Comparison of ENCODE assay signal across 14 cellular contexts in the genomic region with DNA sequence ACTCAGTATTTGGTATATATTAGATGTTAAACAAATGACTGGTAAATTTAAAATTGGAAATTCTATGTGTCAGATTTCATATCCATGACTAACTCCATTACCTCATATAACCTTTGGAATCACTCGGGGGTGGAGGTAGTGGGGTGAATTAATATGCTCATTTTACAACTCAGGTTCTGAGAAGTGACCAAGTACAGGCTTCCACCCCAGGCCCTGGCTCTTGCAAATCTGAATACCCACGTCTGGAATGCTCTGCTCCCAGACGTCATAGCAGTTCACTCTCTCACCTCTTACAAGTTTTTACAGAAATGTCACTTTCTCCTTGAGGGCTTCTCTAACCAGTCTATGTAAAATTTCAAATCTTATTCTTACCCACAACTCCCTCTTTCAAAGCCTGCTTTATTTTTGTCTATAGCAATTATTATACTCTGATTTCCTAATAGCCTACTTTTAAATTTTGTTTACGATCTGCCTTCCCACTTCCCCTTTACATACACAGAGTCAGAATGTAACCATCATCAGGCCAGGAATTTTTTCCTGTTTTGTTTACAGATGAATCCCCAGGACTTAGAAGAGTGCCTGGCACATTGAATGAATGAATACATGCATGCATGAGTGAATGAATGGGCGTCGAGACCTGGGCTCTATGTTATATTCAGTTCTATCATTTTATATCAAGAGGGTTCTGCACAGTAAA.
DNase-seq lines count a peak whose midpoint lies in the region; ATAC-seq and TF ChIP-seq lines count a peak whose summit lies in the region.
"Had no signal": no experiment of that assay in that cellular context is flagged by ENCODE, and none has a peak within 500 bp of the region (broad histone marks: within the 10 kb centered on the region; RNA-seq: fewer than 3 reads in every experiment).

No MANE protein-coding gene starts in this region.

- intact Hi-C loops in activated T-helper 1 cell treated with anti-CD3 and anti-CD28 coated beads, Interleukin-12 subunit alpha, Interleukin-12 subunit beta, Interleukin-2, Interleukin-4 antibody, amounts not matched to agents 30 ng/mL and 10 ng/mL and 1 ng/mL, durations not matched to agents 14 hours and 24 hours and 36 hours (cut with micrococcal nuclease): no loop called here

- H3K4me1 Mint-ChIP-seq in activated T-helper 1 cell treated with anti-CD3 and anti-CD28 coated beads, Interleukin-12 subunit alpha, Interleukin-12 subunit beta, Interleukin-2, Interleukin-4 antibody, amounts not matched to agents 30 ng/mL and 10 ng/mL and 1 ng/mL, durations not matched to agents 14 hours and 24 hours and 36 hours (ENCODE audit: low read depth): peaks cover 32% of the 10 kb centered on the region
- H3K4me1 Mint-ChIP-seq: IgD-negative memory B cell had no signal

- DNase-seq in GM03348 (ENCODE audit: low spot score): peak; percentile 78
- peak; percentile 56 for DNase-seq in NCI-H460 (ENCODE audit: extremely low read depth, low read depth)
- DNase-seq in epithelial cell of esophagus (ENCODE audit: low read depth): peak; percentile 98
- DNase-seq in omental fat pad (ENCODE audit: low spot score): no peak
- DNase-seq in activated T-helper 1 cell treated with anti-CD3 and anti-CD28 coated beads, Interleukin-12 subunit alpha, Interleukin-12 subunit beta, Interleukin-2, Interleukin-4 antibody, amounts not matched to agents 30 ng/mL and 10 ng/mL and 1 ng/mL, durations not matched to agents 14 hours and 24 hours and 36 hours (ENCODE audit: low spot score): no peak
- DNase-seq in activated gamma-delta T cell (lab: John Stamatoyannopoulos, UW): no peak
- DNase-seq in activated gamma-delta T cell treated with Interleukin-2 at 50 U/mL for 16 hours: no peak
- no peak for DNase-seq in SHP77 (lab: John Stamatoyannopoulos, UW)
- DNase-seq: activated CD4-positive, alpha-beta T cell treated with anti-CD3 and anti-CD28 coated beads for 1 hour; activated effector memory CD4-positive, alpha-beta T cell treated with Interleukin-2 at 50 U/mL for 16 hours; NCI-H187 treated with DMSO at 0.1 percent for 48 hours; stimulated activated CD4-positive, alpha-beta T cell treated with anti-CD3 and anti-CD28 coated beads, Interleukin-4, amount 100 ng/mL, for 1 hour had no signal

- no peaks in the 10 kb centered on the region for H3K36me3 Mint-ChIP-seq in activated T-helper 1 cell treated with anti-CD3 and anti-CD28 coated beads, Interleukin-12 subunit alpha, Interleukin-12 subunit beta, Interleukin-2, Interleukin-4 antibody, amounts not matched to agents 30 ng/mL and 10 ng/mL and 1 ng/mL, durations not matched to agents 14 hours and 24 hours and 36 hours (ENCODE audit: low read depth)
- H3K36me3 Mint-ChIP-seq: IgD-negative memory B cell had no signal

- H3K27ac Mint-ChIP-seq in activated T-helper 1 cell treated with anti-CD3 and anti-CD28 coated beads, Interleukin-12 subunit alpha, Interleukin-12 subunit beta, Interleukin-2, Interleukin-4 antibody, amounts not matched to agents 30 ng/mL and 10 ng/mL and 1 ng/mL, durations not matched to agents 14 hours and 24 hours and 36 hours: no peak overlapping the region
- H3K27ac Mint-ChIP-seq: IgD-negative memory B cell had no signal

- no peak overlapping the region for H3K4me3 ChIP-seq in epithelial cell of esophagus (ENCODE audit: low read length)
- H3K4me3 ChIP-seq: Peyer's patch had no signal

- ATAC-seq in omental fat pad (ENCODE audit: low FRiP score): peak; percentile 89

- TF ChIP-seq CTCF in epithelial cell of esophagus (IDR thresholded peaks at IDR 0.05; ENCODE audit: insufficient read depth, low read depth, low read length, missing control alignments) (no peak), omental fat pad (IDR thresholded peaks at IDR 0.05) (no peak)

- peaks cover 4% of the 10 kb centered on the region for H3K27me3 Mint-ChIP-seq in activated T-helper 1 cell treated with anti-CD3 and anti-CD28 coated beads, Interleukin-12 subunit alpha, Interleukin-12 subunit beta, Interleukin-2, Interleukin-4 antibody, amounts not matched to agents 30 ng/mL and 10 ng/mL and 1 ng/mL, durations not matched to agents 14 hours and 24 hours and 36 hours (ENCODE audit: insufficient read depth)

- H3K9me3 Mint-ChIP-seq in activated T-helper 1 cell treated with anti-CD3 and anti-CD28 coated beads, Interleukin-12 subunit alpha, Interleukin-12 subunit beta, Interleukin-2, Interleukin-4 antibody, amounts not matched to agents 30 ng/mL and 10 ng/mL and 1 ng/mL, durations not matched to agents 14 hours and 24 hours and 36 hours: no peaks in the 10 kb centered on the region
- H3K9me3 Mint-ChIP-seq: IgD-negative memory B cell had no signal

- H3K4me3 Mint-ChIP-seq in activated T-helper 1 cell treated with anti-CD3 and anti-CD28 coated beads, Interleukin-12 subunit alpha, Interleukin-12 subunit beta, Interleukin-2, Interleukin-4 antibody, amounts not matched to agents 30 ng/mL and 10 ng/mL and 1 ng/mL, durations not matched to agents 14 hours and 24 hours and 36 hours: no peak overlapping the region
- H3K4me3 Mint-ChIP-seq: IgD-negative memory B cell had no signal

Comparison
In these comparisons a context has a peak if more than half of its experiments do, and no peak if none do; other contexts are left out.
1. DNase-seq: peak in GM03348 (single experiment), NCI-H460 (single experiment) and epithelial cell of esophagus (single experiment); none in omental fat pad (single experiment), activated T-helper 1 cell treated with anti-CD3 and anti-CD28 coated beads, Interleukin-12 subunit alpha, Interleukin-12 subunit beta, Interleukin-2, Interleukin-4 antibody, amounts not matched to agents 30 ng/mL and 10 ng/mL and 1 ng/mL, durations not matched to agents 14 hours and 24 hours and 36 hours (single experiment), activated gamma-delta T cell (single experiment), activated gamma-delta T cell treated with Interleukin-2 at 50 U/mL for 16 hours (single experiment) and SHP77 (0 of 2).